ENCODE assay signal across 3 cellular contexts in genomic region chr18:688322-688721, GRCh38.
A peak's percentile ranks its signal among the peaks of the same experiment; 100 is the strongest.
TF ChIP-seq lines count a peak whose summit lies in the region.

No MANE protein-coding gene starts in this region.

TF ChIP-seq in SK-N-SH, 30 proteins besides CTCF, POLR2A, EP300 and RAD21 (continued from another document):
- TF ChIP-seq NFIC (IDR thresholded peaks at IDR 0.05; ENCODE audit: borderline replicate concordance), result 0 out of 2 replicates have a peak, but pooled peaks have one; percentile 11
- no peak for TF ChIP-seq CHD2 (IDR thresholded peaks at IDR 0.05; ENCODE audit: low read length, partially characterized antibody)
- TF ChIP-seq TCF12 (IDR thresholded peaks at IDR 0.05), result no peak

TF ChIP-seq in SK-N-SH treated with all-trans-retinoic acid at 6 μM for 48 hours, 23 proteins besides CTCF, POLR2A, EP300 and RAD21 (continued from another document):
- TF ChIP-seq GLIS3 (CRISPR knock-in tag; IDR thresholded peaks at IDR 0.05) (no peak), RARB (CRISPR knock-in tag; IDR thresholded peaks at IDR 0.05) (no peak), ZNF8 (CRISPR knock-in tag; IDR thresholded peaks at IDR 0.05) (no peak), TSHZ2 (CRISPR knock-in tag; IDR thresholded peaks at IDR 0.05) (no peak), TOX (CRISPR knock-in tag; IDR thresholded peaks at IDR 0.05; ENCODE audit: borderline replicate concordance) (no peak), SNAI2 (CRISPR knock-in tag; IDR thresholded peaks at IDR 0.05) (no peak), ZC3H10 (CRISPR knock-in tag; IDR thresholded peaks at IDR 0.05) (no peak), ISL1 (CRISPR knock-in tag; IDR thresholded peaks at IDR 0.05) (no peak), PATZ1 (CRISPR knock-in tag; IDR thresholded peaks at IDR 0.05; ENCODE audit: borderline replicate concordance) (no peak), ZFP3 (CRISPR knock-in tag; IDR thresholded peaks at IDR 0.05) (no peak), ZNF565 (CRISPR knock-in tag; conservative IDR thresholded peaks at IDR 0.05; ENCODE audit: low read depth) (no peak), ZFP30 (CRISPR knock-in tag; IDR thresholded peaks at IDR 0.05) (no peak), CSRNP3 (CRISPR knock-in tag; IDR thresholded peaks at IDR 0.05) (no peak), PPARA (CRISPR knock-in tag; IDR thresholded peaks at IDR 0.05; ENCODE audit: borderline replicate concordance) (no peak), ZNF70 (CRISPR knock-in tag; IDR thresholded peaks at IDR 0.05) (no peak)
TF ChIP-seq in SK-N-SH treated with all-trans-retinoic acid at 6 μM for 48 hours: peak in this region for 0.

TF ChIP-seq in WTC11, 78 proteins besides CTCF, POLR2A, EP300 and RAD21 (continued from another document):
- TF ChIP-seq HMGXB4 (CRISPR knock-in tag; IDR thresholded peaks at IDR 0.05) (no peak), PRDM15 (CRISPR knock-in tag; IDR thresholded peaks at IDR 0.05) (no peak), STAT6 (CRISPR knock-in tag; conservative IDR thresholded peaks at IDR 0.05; ENCODE audit: low read depth) (no peak), ZNF219 (CRISPR knock-in tag; IDR thresholded peaks at IDR 0.05; ENCODE audit: borderline replicate concordance) (no peak), SMAD4 (CRISPR knock-in tag; IDR thresholded peaks at IDR 0.05) (no peak), HMGA2 (CRISPR knock-in tag; IDR thresholded peaks at IDR 0.05) (no peak), AR (CRISPR knock-in tag; IDR thresholded peaks at IDR 0.05) (no peak), ZNF317 (CRISPR knock-in tag; IDR thresholded peaks at IDR 0.05; ENCODE audit: borderline replicate concordance, low read depth) (no peak), ATF1 (CRISPR knock-in tag; IDR thresholded peaks at IDR 0.05) (no peak), ZNF512 (CRISPR knock-in tag; IDR thresholded peaks at IDR 0.05; ENCODE audit: borderline replicate concordance) (no peak), E2F5 (CRISPR knock-in tag; IDR thresholded peaks at IDR 0.05) (no peak), ATF6 (CRISPR knock-in tag; IDR thresholded peaks at IDR 0.05) (no peak), ZNF263 (CRISPR knock-in tag; IDR thresholded peaks at IDR 0.05; ENCODE audit: low read depth) (no peak)
